8 cellular contexts compared by ENCODE assay signal in genomic region chr20:36439040-36439730, GRCh38.
A peak's percentile ranks its signal among the peaks of the same experiment; 100 is the strongest.
DNase-seq lines count a peak whose midpoint lies in the region; ATAC-seq and TF ChIP-seq lines count a peak whose summit lies in the region.

No MANE protein-coding gene starts in this region.

- peaks cover 5% of the 10 kb centered on the region; the same call in 1 of the 2 replicates for H3F3A ChIP-seq in PC-9 (ENCODE audit: insufficient read depth, low read depth)

- BruUV-seq in PC-9 (replicated peaks; lab: Mats Ljungman, UMichigan), result no TSS peak

- H3K36me3 Mint-ChIP-seq in HFFc6 (ENCODE audit: low read depth) (no peaks in the 10 kb centered on the region), type B pancreatic cell (no peaks in the 10 kb centered on the region)

- DNase-seq in CD1c-positive myeloid dendritic cell (ENCODE audit: extremely low spot score), result peak; percentile 63
- DNase-seq in HFFc6, result peak; percentile 18
- peak in 1 of 2 experiments; percentile 76 for DNase-seq in PC-9
- DNase-seq in activated T-helper 1 cell treated with Interleukin-2 at 50 U/mL for 16 hours (ENCODE audit: low read depth), result peak; percentile 37
- peak; percentile 65 for DNase-seq in fibroblast of pulmonary artery (ENCODE audit: low read depth)
- DNase-seq in nucleus accumbens (lab: John Stamatoyannopoulos, UW), result peak in 39 of 56 donors; percentile 3 to 78 (median 24)
- peak; percentile 82 for DNase-seq in type B pancreatic cell (ENCODE audit: extremely low spot score, unreplicated experiment)

- H3K9me2 ChIP-seq in PC-9 (ENCODE audit: insufficient read depth), result no peaks in the 10 kb centered on the region

- no peak overlapping the region for H2AFZ ChIP-seq in PC-9

- H3K4me3 ChIP-seq in PC-9 (no peak overlapping the region), fibroblast of pulmonary artery (replicated peaks; ENCODE audit: low read depth, low read length) (no peak overlapping the region)

- no peaks in the 10 kb centered on the region for H3K27me3 ChIP-seq in PC-9 (ENCODE audit: insufficient read depth, low read depth)

- H4K20me1 ChIP-seq in PC-9 (ENCODE audit: insufficient read depth), result no peaks in the 10 kb centered on the region

- TF ChIP-seq CTCF in HFFc6 (IDR thresholded peaks at IDR 0.05) (peak; percentile 93), PC-9 (conservative IDR thresholded peaks at IDR 0.05) (peak; percentile 95), fibroblast of pulmonary artery (IDR thresholded peaks at IDR 0.05; ENCODE audit: low read length, missing control alignments) (peak; percentile 90), type B pancreatic cell (conservative IDR thresholded peaks at IDR 0.05) (peak; percentile 96)

- H3K4me1 Mint-ChIP-seq in HFFc6 (ENCODE audit: low read depth) (no peaks in the 10 kb centered on the region), type B pancreatic cell (ENCODE audit: unreplicated experiment) (no peaks in the 10 kb centered on the region)

- H3K27ac Mint-ChIP-seq in HFFc6 (no peak overlapping the region), type B pancreatic cell (no peak overlapping the region)

- H3K36me3 ChIP-seq in PC-9 (ENCODE audit: low read depth), result no peaks in the 10 kb centered on the region

- no peaks in the 10 kb centered on the region for H3K4me1 ChIP-seq in PC-9 (replicated peaks; ENCODE audit: insufficient read depth)

- H3K27me3 Mint-ChIP-seq in HFFc6 (ENCODE audit: insufficient read depth) (peaks cover 24% of the 10 kb centered on the region), type B pancreatic cell (peaks cover 7% of the 10 kb centered on the region)

- no peak overlapping the region for H3K27ac ChIP-seq in PC-9

- CTCF ChIA-PET in PC-9 (lab: Charles Lee), result interaction anchor here (0.6 to 2.0 kb wide), 8 partner anchors 15 to 531 kb away, joined by 3 to 16 read pairs (median 8); no protein-coding TSS in a partner anchor

- no peaks in the 10 kb centered on the region for H3K9me3 ChIP-seq in PC-9 (ENCODE audit: insufficient read depth, low read depth)

- no peak for ATAC-seq in HG03469 (IDR thresholded peaks at IDR 0.05; ENCODE audit: unreplicated experiment)

- no peak overlapping the region for H3K4me2 ChIP-seq in PC-9

- intact Hi-C loops in PC-9 (cut with micrococcal nuclease; ENCODE audit: unreplicated experiment), result loop anchor here (1.0 to 5.0 kb wide), 3 partner anchors 166 to 442 kb away; no protein-coding TSS in a partner anchor

- no peaks in the 10 kb centered on the region for H3K79me2 ChIP-seq in PC-9 (ENCODE audit: low read depth)

- H3K9me3 Mint-ChIP-seq in HFFc6, result no peaks in the 10 kb centered on the region
- H3K9me3 Mint-ChIP-seq in type B pancreatic cell, result no peaks in the 10 kb centered on the region

- POLR2A ChIA-PET in PC-9 (lab: Charles Lee; ENCODE audit: unreplicated experiment), result interaction anchor here (0.6 to 0.7 kb wide), 2 partner anchors 250 to 347 kb away, joined by 4 to 6 read pairs; no protein-coding TSS in a partner anchor

- H3K4me3 Mint-ChIP-seq in HFFc6 (no peak overlapping the region), type B pancreatic cell (no peak overlapping the region)
